Comparison of ENCODE assay signal across 8 cellular contexts in genomic region chr2:154244932-154245331, GRCh38.
"Had no signal": no experiment of that assay in that cellular context is flagged by ENCODE, and none has a peak within 500 bp of the region (broad histone marks: within the 10 kb centered on the region; RNA-seq: fewer than 3 reads in every experiment).

No MANE protein-coding gene starts in this region.

- H3K4me2 ChIP-seq: KMS-11 had no signal

- ATAC-seq: HepG2, K562 had no signal

- H3K27ac ChIP-seq: HL-60, KMS-11 had no signal

- H3K4me3 ChIP-seq: K562 had no signal

- FAIRE-seq: HepG2, HTR-8/SVneo, K562 had no signal

- DNase-seq: IMR-90, KBM-7, KG1 had no signal
